In genomic region chr6:33380272-33380981, GRCh38 we compare ENCODE assay signal across 15 cellular contexts. TPM values are rescaled to one million over a fixed set of nuclear protein-coding genes. Genes with fewer than 3 reads are reported as not detected.
A peak's percentile ranks its signal among the peaks of the same experiment; 100 is the strongest.
DNase-seq lines count a peak whose midpoint lies in the region; FAIRE-seq and TF ChIP-seq lines count a peak whose summit lies in the region.
"Had no signal": no experiment of that assay in that cellular context is flagged by ENCODE, and none has a peak within 500 bp of the region (broad histone marks: within the 10 kb centered on the region; RNA-seq: fewer than 3 reads in every experiment).

No MANE protein-coding gene starts in this region.

- H3K27me3 ChIP-seq in bronchial epithelial cell (ENCODE audit: control insufficient read depth, insufficient read depth, low read length), result no peaks in the 10 kb centered on the region
- no peaks in the 10 kb centered on the region for H3K27me3 ChIP-seq in osteoblast (ENCODE audit: insufficient read depth, low read length)
- H3K27me3 ChIP-seq: BLaER1 treated with 17β-estradiol and CSF1 and Interleukin-3, amounts not matched to agents 10 nM and 100 nM had no signal

- CTCF ChIA-PET in HEK293 (lab: Yijun Ruan, JAX), result interaction anchor here (0.7 kb wide), 1 partner anchor 659 kb away, joined by 3 read pairs; no protein-coding TSS in a partner anchor

- TF ChIP-seq CTCF in HEK293 (tag by site-specific recombination; IDR thresholded peaks at IDR 0.05) (no peak), bronchial epithelial cell (IDR thresholded peaks at IDR 0.05; ENCODE audit: insufficient read depth, low read length, severe bottlenecking) (no peak), osteoblast (IDR thresholded peaks at IDR 0.05; ENCODE audit: extremely low read depth, low read depth, low read length) (no peak), GM13977 (IDR thresholded peaks at IDR 0.05; ENCODE audit: extremely low read depth, insufficient read depth, missing control alignments) (no peak)

- H3K36me3 ChIP-seq in HEK293 (ENCODE audit: control insufficient read depth in 2 of 2, insufficient read depth in 1 of 2, low read length in 2 of 2), result no peaks in the 10 kb centered on the region
- H3K36me3 ChIP-seq in bronchial epithelial cell (ENCODE audit: control insufficient read depth, insufficient read depth, low read length), result no peaks in the 10 kb centered on the region
- no peaks in the 10 kb centered on the region for H3K36me3 ChIP-seq in osteoblast (ENCODE audit: insufficient read depth, low read length)
- H3K36me3 ChIP-seq: BLaER1 treated with 17β-estradiol and CSF1 and Interleukin-3, amounts not matched to agents 10 nM and 100 nM had no signal

- DNase-seq in OCI-M1 (lab: John Stamatoyannopoulos, UW), result peak; percentile 65
- peak; percentile 53 for DNase-seq in bronchial epithelial cell (ENCODE audit: low read depth)
- DNase-seq in osteoblast (ENCODE audit: insufficient read length, low spot score, missing footprints), result peak; percentile 5
- DNase-seq in activated naive CD4-positive, alpha-beta T cell (lab: John Stamatoyannopoulos, UW), result no peak
- no peak for DNase-seq in nucleus accumbens (lab: John Stamatoyannopoulos, UW)
- no peak for DNase-seq in GM13977 (ENCODE audit: low spot score)
- DNase-seq: ACHN; Calu3; CD4-positive, CD25-positive, alpha-beta regulatory T cell; DMS 273 treated with DMSO at 0.1 percent for 48 hours; HCEC 1CT had no signal

- no peaks in the 10 kb centered on the region for H3K9me3 ChIP-seq in HEK293 (ENCODE audit: control insufficient read depth, insufficient read depth, low read depth, low read length)
- H3K9me3 ChIP-seq in osteoblast (ENCODE audit: low read depth, low read length), result no peaks in the 10 kb centered on the region
- H3K9me3 ChIP-seq: BLaER1 treated with 17β-estradiol and CSF1 and Interleukin-3, amounts not matched to agents 10 nM and 100 nM had no signal

- POLR2A ChIA-PET in HEK293 (lab: Yijun Ruan, JAX), result no interaction called here

- in situ Hi-C loops in GM13977 (cut with MboI; ENCODE audit: low pct_unique_long_range_greater_than_20kb, low sequenced_read_pairs, unreplicated experiment), result no loop called here

- H3K4me2 ChIP-seq in osteoblast (ENCODE audit: insufficient read depth, low read length), result no peak overlapping the region
- H3K4me2 ChIP-seq: BLaER1 treated with 17β-estradiol and CSF1 and Interleukin-3, amounts not matched to agents 10 nM and 100 nM had no signal

- H2AFZ ChIP-seq in osteoblast (ENCODE audit: low read length), result no peak overlapping the region

- H3K27ac ChIP-seq in HEK293 (ENCODE audit: extremely low read depth, low read depth, low read length) (no peak overlapping the region), osteoblast (ENCODE audit: low read depth, low read length) (no peak overlapping the region)
- H3K27ac ChIP-seq: BLaER1 treated with 17β-estradiol and CSF1 and Interleukin-3, amounts not matched to agents 10 nM and 100 nM; HL-60 had no signal

- H3K4me1 ChIP-seq in HEK293 (ENCODE audit: control insufficient read depth, insufficient read depth, low read length) (no peaks in the 10 kb centered on the region), osteoblast (ENCODE audit: insufficient read depth, low read length) (peaks cover 16% of the 10 kb centered on the region)

- H3K79me2 ChIP-seq in osteoblast (ENCODE audit: insufficient read depth, low read length), result no peaks in the 10 kb centered on the region

- H3K4me3 ChIP-seq in HEK293 (ENCODE audit: low read depth, low read length), result no peak overlapping the region
- no peak overlapping the region for H3K4me3 ChIP-seq in bronchial epithelial cell (ENCODE audit: low read depth, low read length)
- no peak overlapping the region for H3K4me3 ChIP-seq in osteoblast (ENCODE audit: insufficient read depth, low read length)
- H3K4me3 ChIP-seq: BLaER1 treated with 17β-estradiol and CSF1 and Interleukin-3, amounts not matched to agents 10 nM and 100 nM had no signal

- no peaks in the 10 kb centered on the region for H4K20me1 ChIP-seq in osteoblast (ENCODE audit: insufficient read depth, low read length)
- H4K20me1 ChIP-seq: BLaER1 treated with 17β-estradiol and CSF1 and Interleukin-3, amounts not matched to agents 10 nM and 100 nM had no signal

- no peak for FAIRE-seq in bronchial epithelial cell (lab: Jason Lieb, UNC)
- FAIRE-seq: GM18507 had no signal

TF ChIP-seq in HEK293, 187 proteins besides CTCF, POLR2A, EP300 and RAD21:
- TF ChIP-seq, protein P1, sequence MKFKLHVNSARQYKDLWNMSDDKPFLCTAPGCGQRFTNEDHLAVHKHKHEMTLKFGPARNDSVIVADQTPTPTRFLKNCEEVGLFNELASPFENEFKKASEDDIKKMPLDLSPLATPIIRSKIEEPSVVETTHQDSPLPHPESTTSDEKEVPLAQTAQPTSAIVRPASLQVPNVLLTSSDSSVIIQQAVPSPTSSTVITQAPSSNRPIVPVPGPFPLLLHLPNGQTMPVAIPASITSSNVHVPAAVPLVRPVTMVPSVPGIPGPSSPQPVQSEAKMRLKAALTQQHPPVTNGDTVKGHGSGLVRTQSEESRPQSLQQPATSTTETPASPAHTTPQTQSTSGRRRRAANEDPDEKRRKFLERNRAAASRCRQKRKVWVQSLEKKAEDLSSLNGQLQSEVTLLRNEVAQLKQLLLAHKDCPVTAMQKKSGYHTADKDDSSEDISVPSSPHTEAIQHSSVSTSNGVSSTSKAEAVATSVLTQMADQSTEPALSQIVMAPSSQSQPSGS (tag by site-specific recombination; IDR thresholded peaks at IDR 0.05; ENCODE audit: low read depth), result no peak
- no peak for TF ChIP-seq ZNF596 (tag by site-specific recombination; IDR thresholded peaks at IDR 0.05)
- peak; percentile 38; the same call in 1 of the 2 replicates for TF ChIP-seq ZNF600 (tag by site-specific recombination; IDR thresholded peaks at IDR 0.05)
- peak; percentile 67 for TF ChIP-seq PRDM10 (tag by site-specific recombination; IDR thresholded peaks at IDR 0.05)

RNA-seq across cellular contexts. Expression of gene KIFC1, which starts 11.2 kb away (rescaled TPM):
- total RNA-seq in bronchial epithelial cell (0.26 TPM in 2 replicates), osteoblast (3.2 and 4.0 TPM in 2 replicates)

RNA-seq across cellular contexts. Expression of gene PHF1, which starts 30.4 kb away (rescaled TPM):
- total RNA-seq in bronchial epithelial cell, result 7.6 and 13.2 TPM in 2 replicates
- 25.9 and 30.8 TPM in 2 replicates for total RNA-seq in osteoblast

RNA-seq across cellular contexts. Expression of gene CUTA, which starts 37.5 kb away (rescaled TPM):
- total RNA-seq in bronchial epithelial cell (37.1 and 42.5 TPM in 2 replicates), osteoblast (89.3 and 122 TPM in 2 replicates)

RNA-seq across cellular contexts. Expression of gene SYNGAP1, which starts 39.4 kb away (rescaled TPM):
- total RNA-seq in bronchial epithelial cell (0.79 and 0.90 TPM in 2 replicates), osteoblast (6.9 and 8.8 TPM in 2 replicates)

RNA-seq across cellular contexts. Expression of gene DAXX, which starts 57.7 kb away (rescaled TPM):
- total RNA-seq in bronchial epithelial cell (27.4 and 53.1 TPM in 2 replicates), osteoblast (32.7 and 39.4 TPM in 2 replicates)

Comparison
In these comparisons a context has a peak if more than half of its experiments do, and no peak if none do; other contexts are left out.
1. DNase-seq: peak in OCI-M1 (single experiment), bronchial epithelial cell (single experiment) and osteoblast (single experiment); none in activated naive CD4-positive, alpha-beta T cell (0 of 4), nucleus accumbens (0 of 56) and GM13977 (single experiment).